In the genomic region with DNA sequence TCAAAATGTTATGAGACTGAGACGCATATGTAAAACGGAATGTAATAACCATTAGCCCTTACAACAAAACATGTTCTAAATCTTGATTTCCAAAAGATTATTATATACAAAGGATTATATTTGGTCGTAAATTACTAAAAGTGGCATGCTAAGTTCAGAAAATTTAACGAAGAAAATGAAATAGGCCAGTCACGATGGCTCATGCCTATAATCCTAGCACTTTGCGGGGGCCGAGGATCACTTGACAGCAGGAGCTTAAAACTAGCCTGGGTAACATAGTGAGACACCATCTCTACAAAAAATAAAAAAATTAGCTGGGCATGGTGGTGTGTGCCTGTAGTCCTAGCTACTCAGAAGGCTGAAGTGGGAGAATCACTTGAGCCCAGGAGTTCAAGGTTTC, we compare ENCODE assay signal across 27 cellular contexts. TPM values are rescaled to one million over a fixed set of nuclear protein-coding genes. Genes with fewer than 3 reads are reported as not detected.
"Had no signal": no experiment of that assay in that cellular context is flagged by ENCODE, and none has a peak within 500 bp of the region (broad histone marks: within the 10 kb centered on the region; RNA-seq: fewer than 3 reads in every experiment).

No MANE protein-coding gene starts in this region.

- DNase-seq: activated CD4-positive, alpha-beta memory T cell treated with anti-CD3 and anti-CD28 coated beads, Interleukin-2, amount 10 ng/mL, durations not matched to agents 7 days and 5 days; activated CD4-positive, alpha-beta T cell treated with anti-CD3 and anti-CD28 coated beads for 1 hour; activated CD4-positive, alpha-beta T cell treated with anti-CD3 and anti-CD28 coated beads, Interleukin-2, amount 10 ng/mL, durations not matched to agents 7 days and 5 days; activated CD8-positive, alpha-beta memory T cell treated with anti-CD3 and anti-CD28 coated beads, Interleukin-2, amount 50 U/mL, for 48 hours; activated gamma-delta T cell; activated naive CD4-positive, alpha-beta T cell treated with anti-CD3 and anti-CD28 coated beads, Interleukin-2, amount 10 ng/mL, durations not matched to agents 7 days and 5 days; activated naive CD8-positive, alpha-beta T cell treated with anti-CD3 and anti-CD28 coated beads, Interleukin-2, amount 10 ng/mL, durations not matched to agents 7 days and 5 days; activated T-cell treated with anti-CD3 and anti-CD28 coated beads, Interleukin-2, amount 50 U/mL, for 24 hours; caudate nucleus; endodermal cell; head of caudate nucleus; hypothalamus; immature natural killer cell; midbrain; naive thymus-derived CD4-positive, alpha-beta T cell; pancreas; right cardiac atrium; stimulated activated CD4-positive, alpha-beta T cell treated with anti-CD3 and anti-CD28 coated beads, Interleukin-2, amount 100 ng/mL, for 48 hours; stimulated activated naive CD8-positive, alpha-beta T cell treated with anti-CD3 and anti-CD28 coated beads, Interleukin-15, Interleukin-2, amounts not matched to agents 100 U/mL and 50 U/mL, for 24 hours; T-helper 17 cell; T1000; testis; uterus had no signal

- H3K4me1 ChIP-seq: prostate gland, testis, uterus had no signal

- H3K27me3 ChIP-seq: ascending aorta, pancreas, testis, uterus had no signal

- H3K27ac ChIP-seq: ascending aorta, pancreas, prostate gland, testis, uterus had no signal

- H3K9me3 ChIP-seq: ascending aorta, pancreas, prostate gland, testis, uterus had no signal

- H3K4me3 ChIP-seq: ascending aorta, pancreas, prostate gland, testis, uterus had no signal

- H3K36me3 ChIP-seq: prostate gland, uterus had no signal

- ATAC-seq: naive thymus-derived CD4-positive, alpha-beta T cell; pancreas; right cardiac atrium; T-helper 17 cell had no signal

RNA-seq across cellular contexts. Expression of gene ACKR4, which starts 33.5 kb away (rescaled TPM):
- total RNA-seq: activated CD4-positive, alpha-beta memory T cell treated with anti-CD3 and anti-CD28 coated beads, Interleukin-2, amount 10 ng/mL, durations not matched to agents 7 days and 5 days; activated naive CD8-positive, alpha-beta T cell treated with anti-CD3 and anti-CD28 coated beads, Interleukin-2, amount 10 ng/mL, durations not matched to agents 7 days and 5 days; endodermal cell; kidney epithelial cell had no signal
- polyA plus RNA-seq: naive thymus-derived CD4-positive, alpha-beta T cell; neural cell had no signal
